In genomic region chr2:180520816-180521595, GRCh38 we compare ENCODE assay signal across 1 cellular context.
TF ChIP-seq lines count a peak whose summit lies in the region.

No MANE protein-coding gene starts in this region.

TF ChIP-seq in IMR-90, 13 proteins besides CTCF, POLR2A, EP300 and RAD21 (continued from another document):
- no peak for TF ChIP-seq ELK1 (IDR thresholded peaks at IDR 0.05; ENCODE audit: borderline replicate concordance, low read depth, low read length)
- TF ChIP-seq RCOR1 (IDR thresholded peaks at IDR 0.05; ENCODE audit: insufficient replicate concordance, low read length), result no peak
- TF ChIP-seq RFX5 (IDR thresholded peaks at IDR 0.05; ENCODE audit: low read depth, low read length), result no peak
- no peak for TF ChIP-seq USF2 (IDR thresholded peaks at IDR 0.05; ENCODE audit: low read depth, low read length)
- TF ChIP-seq MAFK (IDR thresholded peaks at IDR 0.05; ENCODE audit: low read depth, low read length), result no peak
- TF ChIP-seq FOS (IDR thresholded peaks at IDR 0.05; ENCODE audit: low read depth, low read length), result peak; percentile 54; the same call in 1 of the 2 replicates
- TF ChIP-seq CEBPB (IDR thresholded peaks at IDR 0.05; ENCODE audit: low read depth, low read length), result peak; percentile 63; the same call in 1 of the 2 replicates
